ENCODE assay signal across 1 cellular context in the genomic region with DNA sequence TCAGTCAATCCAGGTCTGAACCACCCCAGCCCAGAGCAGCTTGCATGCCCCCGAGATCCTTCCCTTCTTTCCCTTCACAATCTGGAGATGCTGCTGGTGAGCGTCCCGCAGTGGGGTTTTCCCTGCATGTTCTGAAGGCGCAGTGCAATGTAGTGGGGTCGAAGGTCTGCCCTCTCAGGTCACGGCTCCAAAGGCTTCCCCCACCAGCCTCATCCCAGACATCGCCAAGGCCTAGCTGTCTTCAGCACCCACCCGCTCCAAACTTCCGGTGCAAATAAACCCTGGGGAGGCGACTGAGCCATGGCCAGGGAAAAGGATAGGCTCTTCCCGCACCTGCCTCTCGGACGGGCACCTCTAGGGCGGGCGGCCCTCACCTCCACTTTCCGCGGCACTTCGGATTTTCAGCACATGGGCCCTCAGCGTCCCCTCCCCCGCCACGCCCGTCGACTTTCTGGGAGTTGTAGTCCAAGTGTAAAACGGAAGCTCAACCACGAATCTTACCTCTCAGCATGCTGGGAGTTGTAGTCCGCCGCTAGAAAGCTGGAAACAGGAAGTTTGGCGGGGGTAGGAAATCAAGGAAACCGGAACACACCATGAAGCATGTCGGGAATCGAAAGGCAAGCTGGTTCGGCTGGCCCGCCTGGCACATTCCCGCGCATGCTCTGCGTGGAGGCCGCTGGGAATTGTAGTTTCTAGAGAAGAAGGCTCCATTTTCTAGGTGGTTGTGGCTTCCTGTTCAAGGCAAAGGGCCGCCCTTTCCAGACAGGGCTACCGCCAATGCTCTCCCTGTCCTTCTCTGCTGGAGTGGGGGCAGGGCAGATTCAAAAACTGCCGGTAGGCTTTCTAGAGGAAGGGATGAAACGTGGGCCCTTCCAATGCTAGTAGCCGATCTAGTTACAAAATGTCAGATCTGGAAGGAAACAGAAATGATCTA.
TF ChIP-seq lines count a peak whose summit lies in the region.

A gene (minus strand): TSS at position 410 of the 934 bp plus-strand sequence. CDS start 2,384 bp downstream, outside the sequence.

TF ChIP-seq in K562, 482 proteins besides CTCF, POLR2A, EP300 and RAD21 (continued from another document and continues in another):
- TF ChIP-seq, protein P1, sequence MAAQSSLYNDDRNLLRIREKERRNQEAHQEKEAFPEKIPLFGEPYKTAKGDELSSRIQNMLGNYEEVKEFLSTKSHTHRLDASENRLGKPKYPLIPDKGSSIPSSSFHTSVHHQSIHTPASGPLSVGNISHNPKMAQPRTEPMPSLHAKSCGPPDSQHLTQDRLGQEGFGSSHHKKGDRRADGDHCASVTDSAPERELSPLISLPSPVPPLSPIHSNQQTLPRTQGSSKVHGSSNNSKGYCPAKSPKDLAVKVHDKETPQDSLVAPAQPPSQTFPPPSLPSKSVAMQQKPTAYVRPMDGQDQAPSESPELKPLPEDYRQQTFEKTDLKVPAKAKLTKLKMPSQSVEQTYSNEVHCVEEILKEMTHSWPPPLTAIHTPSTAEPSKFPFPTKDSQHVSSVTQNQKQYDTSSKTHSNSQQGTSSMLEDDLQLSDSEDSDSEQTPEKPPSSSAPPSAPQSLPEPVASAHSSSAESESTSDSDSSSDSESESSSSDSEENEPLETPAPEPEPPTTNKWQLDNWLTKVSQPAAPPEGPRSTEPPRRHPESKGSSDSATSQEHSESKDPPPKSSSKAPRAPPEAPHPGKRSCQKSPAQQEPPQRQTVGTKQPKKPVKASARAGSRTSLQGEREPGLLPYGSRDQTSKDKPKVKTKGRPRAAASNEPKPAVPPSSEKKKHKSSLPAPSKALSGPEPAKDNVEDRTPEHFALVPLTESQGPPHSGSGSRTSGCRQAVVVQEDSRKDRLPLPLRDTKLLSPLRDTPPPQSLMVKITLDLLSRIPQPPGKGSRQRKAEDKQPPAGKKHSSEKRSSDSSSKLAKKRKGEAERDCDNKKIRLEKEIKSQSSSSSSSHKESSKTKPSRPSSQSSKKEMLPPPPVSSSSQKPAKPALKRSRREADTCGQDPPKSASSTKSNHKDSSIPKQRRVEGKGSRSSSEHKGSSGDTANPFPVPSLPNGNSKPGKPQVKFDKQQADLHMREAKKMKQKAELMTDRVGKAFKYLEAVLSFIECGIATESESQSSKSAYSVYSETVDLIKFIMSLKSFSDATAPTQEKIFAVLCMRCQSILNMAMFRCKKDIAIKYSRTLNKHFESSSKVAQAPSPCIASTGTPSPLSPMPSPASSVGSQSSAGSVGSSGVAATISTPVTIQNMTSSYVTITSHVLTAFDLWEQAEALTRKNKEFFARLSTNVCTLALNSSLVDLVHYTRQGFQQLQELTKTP (IDR thresholded peaks at IDR 0.05; ENCODE audit: low read depth in 1 of 2, partially characterized antibody in 2 of 2) = peak; percentile 35 to 99
- TF ChIP-seq PHF20 (IDR thresholded peaks at IDR 0.05; ENCODE audit: partially characterized antibody) = peak; percentile 75
- TF ChIP-seq, protein P2, sequence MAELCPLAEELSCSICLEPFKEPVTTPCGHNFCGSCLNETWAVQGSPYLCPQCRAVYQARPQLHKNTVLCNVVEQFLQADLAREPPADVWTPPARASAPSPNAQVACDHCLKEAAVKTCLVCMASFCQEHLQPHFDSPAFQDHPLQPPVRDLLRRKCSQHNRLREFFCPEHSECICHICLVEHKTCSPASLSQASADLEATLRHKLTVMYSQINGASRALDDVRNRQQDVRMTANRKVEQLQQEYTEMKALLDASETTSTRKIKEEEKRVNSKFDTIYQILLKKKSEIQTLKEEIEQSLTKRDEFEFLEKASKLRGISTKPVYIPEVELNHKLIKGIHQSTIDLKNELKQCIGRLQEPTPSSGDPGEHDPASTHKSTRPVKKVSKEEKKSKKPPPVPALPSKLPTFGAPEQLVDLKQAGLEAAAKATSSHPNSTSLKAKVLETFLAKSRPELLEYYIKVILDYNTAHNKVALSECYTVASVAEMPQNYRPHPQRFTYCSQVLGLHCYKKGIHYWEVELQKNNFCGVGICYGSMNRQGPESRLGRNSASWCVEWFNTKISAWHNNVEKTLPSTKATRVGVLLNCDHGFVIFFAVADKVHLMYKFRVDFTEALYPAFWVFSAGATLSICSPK (IDR thresholded peaks at IDR 0.05; ENCODE audit: borderline replicate concordance) = no peak
- no peak for TF ChIP-seq NONO (IDR thresholded peaks at IDR 0.05; ENCODE audit: low read depth in 2 of 2, low read length in 1 of 2)
- TF ChIP-seq YBX1 (IDR thresholded peaks at IDR 0.05) = no peak
- TF ChIP-seq, protein P3, sequence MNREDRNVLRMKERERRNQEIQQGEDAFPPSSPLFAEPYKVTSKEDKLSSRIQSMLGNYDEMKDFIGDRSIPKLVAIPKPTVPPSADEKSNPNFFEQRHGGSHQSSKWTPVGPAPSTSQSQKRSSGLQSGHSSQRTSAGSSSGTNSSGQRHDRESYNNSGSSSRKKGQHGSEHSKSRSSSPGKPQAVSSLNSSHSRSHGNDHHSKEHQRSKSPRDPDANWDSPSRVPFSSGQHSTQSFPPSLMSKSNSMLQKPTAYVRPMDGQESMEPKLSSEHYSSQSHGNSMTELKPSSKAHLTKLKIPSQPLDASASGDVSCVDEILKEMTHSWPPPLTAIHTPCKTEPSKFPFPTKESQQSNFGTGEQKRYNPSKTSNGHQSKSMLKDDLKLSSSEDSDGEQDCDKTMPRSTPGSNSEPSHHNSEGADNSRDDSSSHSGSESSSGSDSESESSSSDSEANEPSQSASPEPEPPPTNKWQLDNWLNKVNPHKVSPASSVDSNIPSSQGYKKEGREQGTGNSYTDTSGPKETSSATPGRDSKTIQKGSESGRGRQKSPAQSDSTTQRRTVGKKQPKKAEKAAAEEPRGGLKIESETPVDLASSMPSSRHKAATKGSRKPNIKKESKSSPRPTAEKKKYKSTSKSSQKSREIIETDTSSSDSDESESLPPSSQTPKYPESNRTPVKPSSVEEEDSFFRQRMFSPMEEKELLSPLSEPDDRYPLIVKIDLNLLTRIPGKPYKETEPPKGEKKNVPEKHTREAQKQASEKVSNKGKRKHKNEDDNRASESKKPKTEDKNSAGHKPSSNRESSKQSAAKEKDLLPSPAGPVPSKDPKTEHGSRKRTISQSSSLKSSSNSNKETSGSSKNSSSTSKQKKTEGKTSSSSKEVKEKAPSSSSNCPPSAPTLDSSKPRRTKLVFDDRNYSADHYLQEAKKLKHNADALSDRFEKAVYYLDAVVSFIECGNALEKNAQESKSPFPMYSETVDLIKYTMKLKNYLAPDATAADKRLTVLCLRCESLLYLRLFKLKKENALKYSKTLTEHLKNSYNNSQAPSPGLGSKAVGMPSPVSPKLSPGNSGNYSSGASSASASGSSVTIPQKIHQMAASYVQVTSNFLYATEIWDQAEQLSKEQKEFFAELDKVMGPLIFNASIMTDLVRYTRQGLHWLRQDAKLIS (CRISPR knock-in tag; IDR thresholded peaks at IDR 0.05) = peak; percentile 17; the same call in 1 of the 2 replicates
- TF ChIP-seq ZBTB7A (IDR thresholded peaks at IDR 0.05; ENCODE audit: borderline replicate concordance, control insufficient read depth, low read depth, low read length) = peak; percentile 55; the same call in 1 of the 2 replicates
- TF ChIP-seq FOXK2 (conservative IDR thresholded peaks at IDR 0.05 in 1 of 2, IDR thresholded peaks at IDR 0.05 in 1 of 2; ENCODE audit: low read depth in 2 of 2) = peak; percentile 87 to 92
- TF ChIP-seq, protein P4, sequence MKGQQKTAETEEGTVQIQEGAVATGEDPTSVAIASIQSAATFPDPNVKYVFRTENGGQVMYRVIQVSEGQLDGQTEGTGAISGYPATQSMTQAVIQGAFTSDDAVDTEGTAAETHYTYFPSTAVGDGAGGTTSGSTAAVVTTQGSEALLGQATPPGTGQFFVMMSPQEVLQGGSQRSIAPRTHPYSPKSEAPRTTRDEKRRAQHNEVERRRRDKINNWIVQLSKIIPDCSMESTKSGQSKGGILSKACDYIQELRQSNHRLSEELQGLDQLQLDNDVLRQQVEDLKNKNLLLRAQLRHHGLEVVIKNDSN (CRISPR knock-in tag; IDR thresholded peaks at IDR 0.05) = peak; percentile 66
- peak; percentile 99 for TF ChIP-seq HCFC1 (IDR thresholded peaks at IDR 0.05; ENCODE audit: low read depth, low read length)
- TF ChIP-seq SAFB2 (IDR thresholded peaks at IDR 0.05; ENCODE audit: borderline replicate concordance, low read depth, low read length, severe bottlenecking) = no peak
- no peak for TF ChIP-seq CSDE1 (IDR thresholded peaks at IDR 0.05)
- TF ChIP-seq BHLHE40 (IDR thresholded peaks at IDR 0.05; ENCODE audit: low read length) = peak; percentile 38; the same call in 1 of the 2 replicates
- TF ChIP-seq ZNF354B (CRISPR knock-in tag; IDR thresholded peaks at IDR 0.05) = no peak
- TF ChIP-seq RHOXF2B (CRISPR knock-in tag; conservative IDR thresholded peaks at IDR 0.05) = no peak; the same call in 1 of the 2 replicates
- TF ChIP-seq, protein P5, sequence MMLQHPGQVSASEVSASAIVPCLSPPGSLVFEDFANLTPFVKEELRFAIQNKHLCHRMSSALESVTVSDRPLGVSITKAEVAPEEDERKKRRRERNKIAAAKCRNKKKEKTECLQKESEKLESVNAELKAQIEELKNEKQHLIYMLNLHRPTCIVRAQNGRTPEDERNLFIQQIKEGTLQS (IDR thresholded peaks at IDR 0.05) = no peak
- TF ChIP-seq, protein P5 (CRISPR knock-in tag; conservative IDR thresholded peaks at IDR 0.05) = no peak
- TF ChIP-seq SREBF2 (CRISPR knock-in tag; IDR thresholded peaks at IDR 0.05) = peak; percentile 50; the same call in 1 of the 2 replicates
- peak; percentile 94 for TF ChIP-seq ELF4 (CRISPR knock-in tag; IDR thresholded peaks at IDR 0.05)
- TF ChIP-seq, protein P6, sequence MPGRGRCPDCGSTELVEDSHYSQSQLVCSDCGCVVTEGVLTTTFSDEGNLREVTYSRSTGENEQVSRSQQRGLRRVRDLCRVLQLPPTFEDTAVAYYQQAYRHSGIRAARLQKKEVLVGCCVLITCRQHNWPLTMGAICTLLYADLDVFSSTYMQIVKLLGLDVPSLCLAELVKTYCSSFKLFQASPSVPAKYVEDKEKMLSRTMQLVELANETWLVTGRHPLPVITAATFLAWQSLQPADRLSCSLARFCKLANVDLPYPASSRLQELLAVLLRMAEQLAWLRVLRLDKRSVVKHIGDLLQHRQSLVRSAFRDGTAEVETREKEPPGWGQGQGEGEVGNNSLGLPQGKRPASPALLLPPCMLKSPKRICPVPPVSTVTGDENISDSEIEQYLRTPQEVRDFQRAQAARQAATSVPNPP (IDR thresholded peaks at IDR 0.05; ENCODE audit: borderline replicate concordance, insufficient read depth, insufficient read length) = no peak
- no peak for TF ChIP-seq GATA2 (CRISPR knock-in tag; IDR thresholded peaks at IDR 0.05)
- TF ChIP-seq, protein P7, sequence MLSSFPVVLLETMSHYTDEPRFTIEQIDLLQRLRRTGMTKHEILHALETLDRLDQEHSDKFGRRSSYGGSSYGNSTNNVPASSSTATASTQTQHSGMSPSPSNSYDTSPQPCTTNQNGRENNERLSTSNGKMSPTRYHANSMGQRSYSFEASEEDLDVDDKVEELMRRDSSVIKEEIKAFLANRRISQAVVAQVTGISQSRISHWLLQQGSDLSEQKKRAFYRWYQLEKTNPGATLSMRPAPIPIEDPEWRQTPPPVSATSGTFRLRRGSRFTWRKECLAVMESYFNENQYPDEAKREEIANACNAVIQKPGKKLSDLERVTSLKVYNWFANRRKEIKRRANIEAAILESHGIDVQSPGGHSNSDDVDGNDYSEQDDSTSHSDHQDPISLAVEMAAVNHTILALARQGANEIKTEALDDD (IDR thresholded peaks at IDR 0.05) = no peak; the same call in 1 of the 2 replicates
- TF ChIP-seq, protein P8, sequence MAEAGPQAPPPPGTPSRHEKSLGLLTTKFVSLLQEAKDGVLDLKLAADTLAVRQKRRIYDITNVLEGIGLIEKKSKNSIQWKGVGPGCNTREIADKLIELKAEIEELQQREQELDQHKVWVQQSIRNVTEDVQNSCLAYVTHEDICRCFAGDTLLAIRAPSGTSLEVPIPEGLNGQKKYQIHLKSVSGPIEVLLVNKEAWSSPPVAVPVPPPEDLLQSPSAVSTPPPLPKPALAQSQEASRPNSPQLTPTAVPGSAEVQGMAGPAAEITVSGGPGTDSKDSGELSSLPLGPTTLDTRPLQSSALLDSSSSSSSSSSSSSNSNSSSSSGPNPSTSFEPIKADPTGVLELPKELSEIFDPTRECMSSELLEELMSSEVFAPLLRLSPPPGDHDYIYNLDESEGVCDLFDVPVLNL (CRISPR knock-in tag; IDR thresholded peaks at IDR 0.05; ENCODE audit: low read depth) = peak; percentile 53
- peak; percentile 72 for TF ChIP-seq CHD2 (IDR thresholded peaks at IDR 0.05; ENCODE audit: low read depth, low read length)
- TF ChIP-seq NCOA2 (IDR thresholded peaks at IDR 0.05; ENCODE audit: partially characterized antibody in 2 of 2) = no peak
- TF ChIP-seq, protein P9, sequence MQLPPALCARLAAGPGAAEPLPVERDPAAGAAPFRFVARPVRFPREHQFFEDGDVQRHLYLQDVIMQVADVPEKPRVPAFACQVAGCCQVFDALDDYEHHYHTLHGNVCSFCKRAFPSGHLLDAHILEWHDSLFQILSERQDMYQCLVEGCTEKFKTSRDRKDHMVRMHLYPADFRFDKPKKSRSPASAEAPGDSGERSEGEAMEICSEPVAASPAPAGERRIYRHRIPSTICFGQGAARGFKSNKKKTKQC (CRISPR knock-in tag; IDR thresholded peaks at IDR 0.05) = peak; percentile 91
- TF ChIP-seq, protein P10, sequence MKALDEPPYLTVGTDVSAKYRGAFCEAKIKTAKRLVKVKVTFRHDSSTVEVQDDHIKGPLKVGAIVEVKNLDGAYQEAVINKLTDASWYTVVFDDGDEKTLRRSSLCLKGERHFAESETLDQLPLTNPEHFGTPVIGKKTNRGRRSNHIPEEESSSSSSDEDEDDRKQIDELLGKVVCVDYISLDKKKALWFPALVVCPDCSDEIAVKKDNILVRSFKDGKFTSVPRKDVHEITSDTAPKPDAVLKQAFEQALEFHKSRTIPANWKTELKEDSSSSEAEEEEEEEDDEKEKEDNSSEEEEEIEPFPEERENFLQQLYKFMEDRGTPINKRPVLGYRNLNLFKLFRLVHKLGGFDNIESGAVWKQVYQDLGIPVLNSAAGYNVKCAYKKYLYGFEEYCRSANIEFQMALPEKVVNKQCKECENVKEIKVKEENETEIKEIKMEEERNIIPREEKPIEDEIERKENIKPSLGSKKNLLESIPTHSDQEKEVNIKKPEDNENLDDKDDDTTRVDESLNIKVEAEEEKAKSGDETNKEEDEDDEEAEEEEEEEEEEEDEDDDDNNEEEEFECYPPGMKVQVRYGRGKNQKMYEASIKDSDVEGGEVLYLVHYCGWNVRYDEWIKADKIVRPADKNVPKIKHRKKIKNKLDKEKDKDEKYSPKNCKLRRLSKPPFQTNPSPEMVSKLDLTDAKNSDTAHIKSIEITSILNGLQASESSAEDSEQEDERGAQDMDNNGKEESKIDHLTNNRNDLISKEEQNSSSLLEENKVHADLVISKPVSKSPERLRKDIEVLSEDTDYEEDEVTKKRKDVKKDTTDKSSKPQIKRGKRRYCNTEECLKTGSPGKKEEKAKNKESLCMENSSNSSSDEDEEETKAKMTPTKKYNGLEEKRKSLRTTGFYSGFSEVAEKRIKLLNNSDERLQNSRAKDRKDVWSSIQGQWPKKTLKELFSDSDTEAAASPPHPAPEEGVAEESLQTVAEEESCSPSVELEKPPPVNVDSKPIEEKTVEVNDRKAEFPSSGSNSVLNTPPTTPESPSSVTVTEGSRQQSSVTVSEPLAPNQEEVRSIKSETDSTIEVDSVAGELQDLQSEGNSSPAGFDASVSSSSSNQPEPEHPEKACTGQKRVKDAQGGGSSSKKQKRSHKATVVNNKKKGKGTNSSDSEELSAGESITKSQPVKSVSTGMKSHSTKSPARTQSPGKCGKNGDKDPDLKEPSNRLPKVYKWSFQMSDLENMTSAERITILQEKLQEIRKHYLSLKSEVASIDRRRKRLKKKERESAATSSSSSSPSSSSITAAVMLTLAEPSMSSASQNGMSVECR (CRISPR knock-in tag; IDR thresholded peaks at IDR 0.05) = peak; percentile 97
- TF ChIP-seq HMG20B (CRISPR knock-in tag; IDR thresholded peaks at IDR 0.05) = no peak
